In the genomic region with DNA sequence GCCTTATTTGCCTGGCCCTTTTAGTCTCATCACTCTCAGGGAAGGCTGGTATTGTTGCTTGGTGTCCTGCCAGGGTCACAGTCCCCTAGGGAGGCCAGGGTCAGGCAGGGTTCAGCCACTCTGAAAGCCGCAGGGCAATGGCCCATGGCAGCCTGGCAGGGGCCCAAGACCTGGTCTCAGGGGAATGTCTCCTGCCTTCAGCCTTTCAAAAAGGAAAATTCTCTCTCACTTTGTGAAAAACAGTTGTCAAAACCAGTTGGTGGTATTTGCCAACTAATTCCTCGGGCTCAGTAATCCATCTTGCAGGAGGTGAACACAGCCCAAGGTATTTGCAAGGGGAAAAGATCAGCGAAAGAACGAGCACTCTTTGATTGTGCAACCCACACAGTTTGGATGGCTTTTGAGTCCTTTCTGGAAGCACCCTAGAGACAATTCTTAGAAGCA, we compare ENCODE assay signal across 12 cellular contexts.
DNase-seq lines count a peak whose midpoint lies in the region; ATAC-seq and TF ChIP-seq lines count a peak whose summit lies in the region.
"Had no signal": no experiment of that assay in that cellular context is flagged by ENCODE, and none has a peak within 500 bp of the region (broad histone marks: within the 10 kb centered on the region; RNA-seq: fewer than 3 reads in every experiment).

No MANE protein-coding gene starts in this region.

- TF ChIP-seq EP300 in suprapubic skin (IDR thresholded peaks at IDR 0.05), result no peak

- ATAC-seq in CD8-positive, alpha-beta T cell, result no peak

- H3K4me1 ChIP-seq in testis (peaks cover 6% of the 10 kb centered on the region), suprapubic skin (peaks cover 6% of the 10 kb centered on the region)
- no peaks in the 10 kb centered on the region for H3K4me1 ChIP-seq in CD8-positive, alpha-beta T cell (ENCODE audit: insufficient read depth, low read length)

- no peak for TF ChIP-seq CTCF in testis (IDR thresholded peaks at IDR 0.05)
- TF ChIP-seq CTCF in suprapubic skin (IDR thresholded peaks at IDR 0.05), result no peak
- TF ChIP-seq CTCF in CD8-positive, alpha-beta T cell (IDR thresholded peaks at IDR 0.05), result no peak

- POLR2A ChIA-PET in CD8-positive, alpha-beta T cell (lab: Charles Lee), result no interaction called here

- CTCF ChIA-PET in CD8-positive, alpha-beta T cell (lab: Charles Lee), result no interaction called here

- no peaks in the 10 kb centered on the region for H3K36me3 Mint-ChIP-seq in CD8-positive, alpha-beta T cell
- H3K36me3 Mint-ChIP-seq: immature natural killer cell had no signal

- no peaks in the 10 kb centered on the region for H3K9me3 ChIP-seq in testis
- H3K9me3 ChIP-seq in suprapubic skin, result no peaks in the 10 kb centered on the region
- H3K9me3 ChIP-seq in CD8-positive, alpha-beta T cell (ENCODE audit: low read length), result no peaks in the 10 kb centered on the region

- H3K27ac Mint-ChIP-seq in CD8-positive, alpha-beta T cell, result no peak overlapping the region
- H3K27ac Mint-ChIP-seq: immature natural killer cell had no signal

- no peaks in the 10 kb centered on the region for H3K4me1 Mint-ChIP-seq in CD8-positive, alpha-beta T cell (ENCODE audit: low read depth)
- H3K4me1 Mint-ChIP-seq: immature natural killer cell had no signal

- H3K27me3 ChIP-seq in testis (no peaks in the 10 kb centered on the region), suprapubic skin (no peaks in the 10 kb centered on the region)
- no peaks in the 10 kb centered on the region for H3K27me3 ChIP-seq in CD8-positive, alpha-beta T cell (ENCODE audit: insufficient read depth, low read length)

- H3K36me3 ChIP-seq in testis (ENCODE audit: low read depth, missing control alignments) (no peaks in the 10 kb centered on the region), suprapubic skin (no peaks in the 10 kb centered on the region)
- no peaks in the 10 kb centered on the region for H3K36me3 ChIP-seq in CD8-positive, alpha-beta T cell (ENCODE audit: insufficient read depth, low read length)

- intact Hi-C loops in testis (cut with DNase I; ENCODE audit: low total_unique reads), result no loop called here
- intact Hi-C loops in CD8-positive, alpha-beta T cell (cut with DNase I, micrococcal nuclease), result no loop called here

- WGBS in testis, 2 donors, result 26 to 39% methylated on average over 4 of the region's 4 CpGs
- WGBS in suprapubic skin, result 19% methylated on average over 4 of the region's 4 CpGs

- TF ChIP-seq POLR2A in testis (IDR thresholded peaks at IDR 0.05) (no peak), suprapubic skin (IDR thresholded peaks at IDR 0.05) (no peak)

- H3K27ac ChIP-seq in testis (no peak overlapping the region), suprapubic skin (no peak overlapping the region)
- H3K27ac ChIP-seq in CD8-positive, alpha-beta T cell (ENCODE audit: low read depth, low read length), result no peak overlapping the region
- H3K27ac ChIP-seq: skin epidermis had no signal

- H3K4me3 Mint-ChIP-seq in CD8-positive, alpha-beta T cell, result no peak overlapping the region
- H3K4me3 Mint-ChIP-seq: immature natural killer cell had no signal

- peak; percentile 74 for DNase-seq in HK-2 (ENCODE audit: unreplicated experiment)
- peak; percentile 83 for DNase-seq in amniotic epithelial cell (ENCODE audit: low read depth)
- peak; percentile 53 for DNase-seq in iPS-NIHi11 (ENCODE audit: low spot score)
- DNase-seq in testis, result peak; percentile 56
- no peak for DNase-seq in suprapubic skin (ENCODE audit: low spot score in 2 of 2)
- DNase-seq in NOMO-1 treated with dmso at 0.1 percent for 144 hours (lab: John Stamatoyannopoulos, UW; ENCODE audit: unreplicated experiment), result no peak
- no peak for DNase-seq in CD8-positive, alpha-beta T cell
- no peak for DNase-seq in effector CD8-positive, alpha-beta T cell (lab: John Stamatoyannopoulos, UW)
- DNase-seq: cortex of kidney, immature natural killer cell, MV-4-11 had no signal

- no peak overlapping the region for H3K4me3 ChIP-seq in testis
- H3K4me3 ChIP-seq in suprapubic skin, result no peak overlapping the region
- H3K4me3 ChIP-seq in CD8-positive, alpha-beta T cell (ENCODE audit: low read depth, low read length), result no peak overlapping the region
- H3K4me3 ChIP-seq: skin epidermis had no signal

- no peaks in the 10 kb centered on the region for H3K9me3 Mint-ChIP-seq in CD8-positive, alpha-beta T cell
- H3K9me3 Mint-ChIP-seq: immature natural killer cell had no signal

- H3K27me3 Mint-ChIP-seq in CD8-positive, alpha-beta T cell (ENCODE audit: low read depth), result no peaks in the 10 kb centered on the region

Comparison
In these comparisons a context has a peak if more than half of its experiments do, and no peak if none do; other contexts are left out.
1. DNase-seq: peak in HK-2 (single experiment), amniotic epithelial cell (single experiment), iPS-NIHi11 (single experiment) and testis (single experiment); none in suprapubic skin (0 of 2), NOMO-1 treated with dmso at 0.1 percent for 144 hours (single experiment), CD8-positive, alpha-beta T cell (0 of 7) and effector CD8-positive, alpha-beta T cell (single experiment).